In genomic region chr15:50390549-50391264, GRCh38 we compare ENCODE assay signal across 9 cellular contexts. TPM values are rescaled to one million over a fixed set of nuclear protein-coding genes. Genes with fewer than 3 reads are reported as not detected.
DNase-seq lines count a peak whose midpoint lies in the region; ATAC-seq and TF ChIP-seq lines count a peak whose summit lies in the region.
"Had no signal": no experiment of that assay in that cellular context is flagged by ENCODE, and none has a peak within 500 bp of the region (broad histone marks: within the 10 kb centered on the region; RNA-seq: fewer than 3 reads in every experiment).

No MANE protein-coding gene starts in this region.

- H2AK5ac ChIP-seq in mesendoderm (ENCODE audit: low read length): no peak overlapping the region

- H3K36me3 ChIP-seq in mesendoderm (ENCODE audit: control insufficient read depth, insufficient read depth, low read length) (no peaks in the 10 kb centered on the region), gastrocnemius medialis (no peaks in the 10 kb centered on the region)

- H3K9ac ChIP-seq in mesendoderm (ENCODE audit: low read length): no peak overlapping the region

- no peaks in the 10 kb centered on the region for H3K79me2 ChIP-seq in mesendoderm (ENCODE audit: control insufficient read depth, insufficient read depth, low read length)

- no peak overlapping the region for H4K8ac ChIP-seq in mesendoderm (ENCODE audit: low read depth, low read length)

- H3K23ac ChIP-seq in mesendoderm (ENCODE audit: low read length): no peak overlapping the region

- no peaks in the 10 kb centered on the region for H3K79me1 ChIP-seq in mesendoderm (ENCODE audit: low read length)

- no peak overlapping the region for H2BK120ac ChIP-seq in mesendoderm (ENCODE audit: low read depth, low read length)

- H2BK15ac ChIP-seq in mesendoderm (replicated peaks; ENCODE audit: low read depth): no peak overlapping the region

- TF ChIP-seq POLR2A in gastrocnemius medialis (IDR thresholded peaks at IDR 0.05): no peak

- WGBS in mesendoderm (ENCODE audit: extremely low coverage, insufficient coverage, low lambda C conversion rate): 100% methylated on average over 1 of the region's 4 CpGs

- H3K4me2 ChIP-seq in mesendoderm (ENCODE audit: low read length): no peak overlapping the region

- DNase-seq in NOMO-1 treated with dmso at 0.1 percent for 144 hours (lab: John Stamatoyannopoulos, UW; ENCODE audit: unreplicated experiment) (peak; percentile 66), mesendoderm (peak; percentile 10), HUDEP-2 (lab: John Stamatoyannopoulos, UW; ENCODE audit: unreplicated experiment in 76 of 76) (no peak), gastrocnemius medialis (no peak), NCI-H2171 (lab: John Stamatoyannopoulos, UW) (no peak)
- DNase-seq in stimulated activated CD4-positive, alpha-beta T cell treated with anti-CD3 and anti-CD28 coated beads, Interleukin-1b, Interleukin-23, amount 100 ng/mL, for 48 hours: no peak
- DNase-seq: activated T-cell treated with anti-CD3 and anti-CD28 coated beads for 4 hours had no signal

- intact Hi-C loops in gastrocnemius medialis (cut with DNase I; ENCODE audit: low total_unique reads): no loop called here

- no peak overlapping the region for H4K5ac ChIP-seq in mesendoderm (ENCODE audit: low read length)

- H3K27me3 ChIP-seq in mesendoderm (ENCODE audit: insufficient read depth, low read length, poor library complexity) (no peaks in the 10 kb centered on the region), gastrocnemius medialis (no peaks in the 10 kb centered on the region)

- TF ChIP-seq CTCF in gastrocnemius medialis (IDR thresholded peaks at IDR 0.05 in 4 of 5, conservative IDR thresholded peaks at IDR 0.05 in 1 of 5): no peak

- H3K27ac ChIP-seq in mesendoderm (ENCODE audit: low read depth, low read length) (no peak overlapping the region), gastrocnemius medialis (no peak overlapping the region)

- ATAC-seq in GM18870 (IDR thresholded peaks at IDR 0.05; ENCODE audit: unreplicated experiment) (peak; percentile 95), HG02884 (IDR thresholded peaks at IDR 0.05; ENCODE audit: unreplicated experiment) (peak; percentile 87), gastrocnemius medialis (no peak)

- H3K4me1 ChIP-seq in mesendoderm (ENCODE audit: control insufficient read depth, low read depth, low read length): no peaks in the 10 kb centered on the region
- H3K4me1 ChIP-seq in gastrocnemius medialis: no peaks in the 10 kb centered on the region

- no peaks in the 10 kb centered on the region for H3K9me3 ChIP-seq in gastrocnemius medialis

- H2BK5ac ChIP-seq in mesendoderm (ENCODE audit: low read length): no peak overlapping the region

- no peak overlapping the region for H3K18ac ChIP-seq in mesendoderm (ENCODE audit: low read length)

- in situ Hi-C loops in gastrocnemius medialis (cut with MboI; ENCODE audit: low sequenced_read_pairs in 4 of 4): no loop called here

- H3K4me3 ChIP-seq in mesendoderm (ENCODE audit: low read length) (no peak overlapping the region), gastrocnemius medialis (no peak overlapping the region)

- H3K56ac ChIP-seq in mesendoderm (ENCODE audit: low read length): no peak overlapping the region

- H3K4ac ChIP-seq in mesendoderm (ENCODE audit: low read depth, low read length): no peak overlapping the region

RNA-seq across cellular contexts. Expression of gene USP8, which starts 33.5 kb away (rescaled TPM):
- 41.6 TPM for polyA plus RNA-seq in mesendoderm (2013, experiment 1 of 2)
- polyA plus RNA-seq in mesendoderm (2013, experiment 2 of 2): 43.5 TPM
- total RNA-seq in gastrocnemius medialis: 10 to 100 TPM; 30.8 to 49.3 (median 46.8) TPM

RNA-seq across cellular contexts. Expression of gene GABPB1, which starts 35.7 kb away (rescaled TPM):
- polyA plus RNA-seq in mesendoderm (2013, experiment 1 of 2): 32.5 TPM
- 31.4 TPM for polyA plus RNA-seq in mesendoderm (2013, experiment 2 of 2)
- total RNA-seq in gastrocnemius medialis: 10 to 100 TPM in 1 of 4 donors, 1 to 10 TPM in 3; 7.4 to 11.5 (median 8.7) TPM

Comparison
In these comparisons a context has a peak if more than half of its experiments do, and no peak if none do; other contexts are left out.
1. ATAC-seq: peak in GM18870 (single experiment) and HG02884 (single experiment); none in gastrocnemius medialis (0 of 2).
2. DNase-seq: peak in NOMO-1 treated with dmso at 0.1 percent for 144 hours (single experiment) and mesendoderm (single experiment); none in HUDEP-2 (0 of 76), gastrocnemius medialis (0 of 2), stimulated activated CD4-positive, alpha-beta T cell treated with anti-CD3 and anti-CD28 coated beads, Interleukin-1b, Interleukin-23, amount 100 ng/mL, for 48 hours (single experiment) and NCI-H2171 (single experiment).